8 cellular contexts compared by ENCODE assay signal in genomic region chr15:24956131-24956838, GRCh38. TPM values are rescaled to one million over a fixed set of nuclear protein-coding genes. Genes with fewer than 3 reads are reported as not detected.
A peak's percentile ranks its signal among the peaks of the same experiment; 100 is the strongest.
DNase-seq lines count a peak whose midpoint lies in the region; ATAC-seq and TF ChIP-seq lines count a peak whose summit lies in the region.

No MANE protein-coding gene starts in this region.

- TF ChIP-seq CTCF in LNCaP clone FGC (IDR thresholded peaks at IDR 0.05; ENCODE audit: control insufficient read depth, extremely low read depth, insufficient read depth) (no peak), right atrium auricular region (IDR thresholded peaks at IDR 0.05) (no peak), vagina (IDR thresholded peaks at IDR 0.05) (no peak)

- ATAC-seq in GM21619 (IDR thresholded peaks at IDR 0.05; ENCODE audit: unreplicated experiment) = peak; percentile 62

- H3K4me1 ChIP-seq in right atrium auricular region (no peaks in the 10 kb centered on the region), vagina (no peaks in the 10 kb centered on the region)

- H3K27me3 ChIP-seq in right atrium auricular region = no peaks in the 10 kb centered on the region
- H3K27me3 ChIP-seq in vagina = no peaks in the 10 kb centered on the region

- DNase-seq in DMS53 treated with DMSO at 0.1 percent for 48 hours (lab: John Stamatoyannopoulos, UW; ENCODE audit: unreplicated experiment) (peak; percentile 54), LNCaP clone FGC (ENCODE audit: low read depth) (peak; percentile 52), T follicular helper cell (ENCODE audit: low read depth) (peak; percentile 52), right atrium auricular region (ENCODE audit: low spot score) (peak; percentile 75), putamen (ENCODE audit: low spot score) (peak; percentile 70), vagina (ENCODE audit: extremely low spot score in 2 of 2) (peak in 1 of 2 donors; percentile 83)

- H3K9me3 ChIP-seq in right atrium auricular region = no peaks in the 10 kb centered on the region
- no peaks in the 10 kb centered on the region for H3K9me3 ChIP-seq in vagina

- TF ChIP-seq POLR2A in vagina (IDR thresholded peaks at IDR 0.05) = peak in 1 of 2 donors; percentile 17

- intact Hi-C loops in vagina (cut with DNase I) = no loop called here

- H3K4me3 ChIP-seq in LNCaP clone FGC (ENCODE audit: low read depth, low read length) (peak overlapping the region; percentile 96), right atrium auricular region (peak overlapping the region; percentile 67 to 79), vagina (peak overlapping the region; percentile 64 to 66)

- H3K36me3 ChIP-seq in right atrium auricular region (no peaks in the 10 kb centered on the region), vagina (no peaks in the 10 kb centered on the region)

- H3K27ac ChIP-seq in angular gyrus (ENCODE audit: low read depth, low read length) (peak overlapping the region; percentile 85), right atrium auricular region (peak overlapping the region; percentile 86 to 88), vagina (peak overlapping the region; percentile 79)

RNA-seq across cellular contexts. Expression of gene SNRPN, which starts 1.5 kb away (rescaled TPM):
- total RNA-seq in right atrium auricular region = 100 to 1,000 TPM; 360 to 381 TPM
- 79.6 TPM for total RNA-seq in vagina

RNA-seq across cellular contexts. Expression of gene SNURF, which starts 1.5 kb away (rescaled TPM):
- total RNA-seq in right atrium auricular region = 10 to 100 TPM in 1 of 2 donors, 1 to 10 TPM in 1; 6.3 to 15.4 TPM
- 10.3 TPM for total RNA-seq in vagina
